8 cellular contexts compared by ENCODE assay signal in the genomic region with DNA sequence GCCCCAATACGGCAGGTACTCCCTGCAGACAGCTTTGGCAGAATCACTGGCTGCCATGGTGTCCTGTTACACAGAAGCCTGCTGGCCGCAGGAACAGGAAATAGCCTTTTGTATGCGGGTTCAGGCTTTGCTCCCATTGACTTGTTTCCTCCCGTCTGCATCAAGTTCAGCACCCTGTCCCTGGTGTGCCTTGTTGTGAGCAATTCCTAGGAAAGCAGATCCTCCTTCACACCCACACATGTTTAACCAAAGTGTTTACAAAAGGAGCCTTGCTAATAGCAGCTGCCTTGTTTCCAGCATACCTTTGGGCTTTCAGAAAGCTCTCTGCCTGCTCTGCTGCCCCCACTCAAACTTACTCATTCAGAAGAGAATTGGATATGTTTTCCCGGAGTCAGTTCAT.
DNase-seq lines count a peak whose midpoint lies in the region; ATAC-seq and TF ChIP-seq lines count a peak whose summit lies in the region.
"Had no signal": no experiment of that assay in that cellular context is flagged by ENCODE, and none has a peak within 500 bp of the region (broad histone marks: within the 10 kb centered on the region; RNA-seq: fewer than 3 reads in every experiment).

No MANE protein-coding gene starts in this region.

- H3K36me3 Mint-ChIP-seq in glutamatergic neuron (ENCODE audit: unreplicated experiment): no peaks in the 10 kb centered on the region
- no peaks in the 10 kb centered on the region for H3K36me3 Mint-ChIP-seq in activated CD8-positive, alpha-beta T cell treated with anti-CD3 and anti-CD28 coated beads, Interleukin-2, amount 10 ng/mL, durations not matched to agents 7 days and 5 days (ENCODE audit: low read depth)

- DNase-seq in HEK293T (ENCODE audit: extremely low spot score) (peak; percentile 28), SJSA1 (ENCODE audit: low read depth in 1 of 2, low spot score in 2 of 2) (peak; percentile 76 to 78), glutamatergic neuron (peak; percentile 24), midbrain (lab: John Stamatoyannopoulos, UW) (no peak)
- no peak for DNase-seq in activated CD8-positive, alpha-beta T cell treated with anti-CD3 and anti-CD28 coated beads, Interleukin-2, amount 10 ng/mL, durations not matched to agents 7 days and 5 days
- DNase-seq: NCI-H1092 had no signal

- H3K4me3 Mint-ChIP-seq in glutamatergic neuron (ENCODE audit: unreplicated experiment): no peak overlapping the region
- H3K4me3 Mint-ChIP-seq in activated CD8-positive, alpha-beta T cell treated with anti-CD3 and anti-CD28 coated beads, Interleukin-2, amount 10 ng/mL, durations not matched to agents 7 days and 5 days: no peak overlapping the region

- TF ChIP-seq CTCF in glutamatergic neuron (IDR thresholded peaks at IDR 0.05; ENCODE audit: partially characterized antibody, unreplicated experiment): no peak

- ATAC-seq in activated CD8-positive, alpha-beta T cell treated with anti-CD3 and anti-CD28 coated beads, Interleukin-2, amount 10 ng/mL, durations not matched to agents 7 days and 5 days: no peak
- no peak for ATAC-seq in HG03521 (IDR thresholded peaks at IDR 0.05; ENCODE audit: unreplicated experiment)

- H3K27ac ChIP-seq in SJSA1: no peak overlapping the region

- H3K27ac Mint-ChIP-seq in glutamatergic neuron (ENCODE audit: unreplicated experiment): no peak overlapping the region
- no peak overlapping the region for H3K27ac Mint-ChIP-seq in activated CD8-positive, alpha-beta T cell treated with anti-CD3 and anti-CD28 coated beads, Interleukin-2, amount 10 ng/mL, durations not matched to agents 7 days and 5 days

- CTCF ChIA-PET in HEK293T (lab: Yijun Ruan, JAX): interaction anchor here (0.6 kb wide), 2 partner anchors 8 to 19 kb away, joined by 3 read pairs; no protein-coding TSS in a partner anchor
- CTCF ChIA-PET in activated CD8-positive, alpha-beta T cell treated with anti-CD3 and anti-CD28 coated beads, Interleukin-2, amount 10 ng/mL, durations not matched to agents 7 days and 5 days (lab: Charles Lee): interaction anchor here (0.6 to 1.6 kb wide), 2 partner anchors 40 to 209 kb away, joined by 3 read pairs; no protein-coding TSS in a partner anchor

- H3K27me3 ChIP-seq in SJSA1 (replicated peaks) (no peaks in the 10 kb centered on the region), skeletal muscle satellite cell (ENCODE audit: control insufficient read depth, insufficient read depth, low read length) (no peaks in the 10 kb centered on the region)

- peaks cover 6% of the 10 kb centered on the region for H3K4me1 Mint-ChIP-seq in glutamatergic neuron (ENCODE audit: low read depth, unreplicated experiment)
- peaks cover 4% of the 10 kb centered on the region for H3K4me1 Mint-ChIP-seq in activated CD8-positive, alpha-beta T cell treated with anti-CD3 and anti-CD28 coated beads, Interleukin-2, amount 10 ng/mL, durations not matched to agents 7 days and 5 days (ENCODE audit: low read depth)

- H3K9me3 ChIP-seq in SJSA1 (replicated peaks) (no peaks in the 10 kb centered on the region), skeletal muscle satellite cell (replicated peaks; ENCODE audit: low read length) (no peaks in the 10 kb centered on the region)

- peaks cover 26% of the 10 kb centered on the region for H3K4me1 ChIP-seq in SJSA1 (replicated peaks)
- H3K4me1 ChIP-seq in skeletal muscle satellite cell (ENCODE audit: control insufficient read depth, insufficient read depth, low read length): peaks cover 43% of the 10 kb centered on the region

- POLR2A ChIA-PET in HEK293T (lab: Yijun Ruan, JAX): no interaction called here
- POLR2A ChIA-PET in activated CD8-positive, alpha-beta T cell treated with anti-CD3 and anti-CD28 coated beads, Interleukin-2, amount 10 ng/mL, durations not matched to agents 7 days and 5 days (lab: Charles Lee): interaction anchor here (0.7 kb wide), 1 partner anchor 228 kb away, joined by 6 read pairs; no protein-coding TSS in a partner anchor

- peak overlapping the region; percentile 58 for H3K4me2 ChIP-seq in skeletal muscle satellite cell (ENCODE audit: low read length)

- H3K9ac ChIP-seq in skeletal muscle satellite cell (ENCODE audit: low read depth, low read length): no peak overlapping the region

- peaks cover 4% of the 10 kb centered on the region for H3K9me3 Mint-ChIP-seq in glutamatergic neuron (ENCODE audit: unreplicated experiment)
- H3K9me3 Mint-ChIP-seq in activated CD8-positive, alpha-beta T cell treated with anti-CD3 and anti-CD28 coated beads, Interleukin-2, amount 10 ng/mL, durations not matched to agents 7 days and 5 days (ENCODE audit: insufficient read depth): no peaks in the 10 kb centered on the region

- H3K27me3 Mint-ChIP-seq in glutamatergic neuron (ENCODE audit: unreplicated experiment): peaks cover 3% of the 10 kb centered on the region
- no peaks in the 10 kb centered on the region for H3K27me3 Mint-ChIP-seq in activated CD8-positive, alpha-beta T cell treated with anti-CD3 and anti-CD28 coated beads, Interleukin-2, amount 10 ng/mL, durations not matched to agents 7 days and 5 days (ENCODE audit: low read depth)

- peaks cover 64% of the 10 kb centered on the region for H3K36me3 ChIP-seq in SJSA1
- H3K36me3 ChIP-seq in skeletal muscle satellite cell (ENCODE audit: insufficient read depth, low read length): peaks cover 54% of the 10 kb centered on the region

- H3K4me3 ChIP-seq in SJSA1: no peak overlapping the region
- peak overlapping the region; percentile 22 for H3K4me3 ChIP-seq in skeletal muscle satellite cell (ENCODE audit: low read length)

TF ChIP-seq in HEK293T, 16 proteins besides CTCF, POLR2A, EP300 and RAD21:
- no peak for TF ChIP-seq ARNT (IDR thresholded peaks at IDR 0.05)
- TF ChIP-seq FOXK2 (IDR thresholded peaks at IDR 0.05): no peak
- no peak for TF ChIP-seq NFRKB (IDR thresholded peaks at IDR 0.05)
- TF ChIP-seq LEF1 (IDR thresholded peaks at IDR 0.05; ENCODE audit: borderline replicate concordance): no peak
- TF ChIP-seq FOXA1 (IDR thresholded peaks at IDR 0.05): no peak
- no peak for TF ChIP-seq FOXM1 (IDR thresholded peaks at IDR 0.05; ENCODE audit: borderline replicate concordance)
- TF ChIP-seq ELF4 (IDR thresholded peaks at IDR 0.05): no peak
- TF ChIP-seq, protein P1, sequence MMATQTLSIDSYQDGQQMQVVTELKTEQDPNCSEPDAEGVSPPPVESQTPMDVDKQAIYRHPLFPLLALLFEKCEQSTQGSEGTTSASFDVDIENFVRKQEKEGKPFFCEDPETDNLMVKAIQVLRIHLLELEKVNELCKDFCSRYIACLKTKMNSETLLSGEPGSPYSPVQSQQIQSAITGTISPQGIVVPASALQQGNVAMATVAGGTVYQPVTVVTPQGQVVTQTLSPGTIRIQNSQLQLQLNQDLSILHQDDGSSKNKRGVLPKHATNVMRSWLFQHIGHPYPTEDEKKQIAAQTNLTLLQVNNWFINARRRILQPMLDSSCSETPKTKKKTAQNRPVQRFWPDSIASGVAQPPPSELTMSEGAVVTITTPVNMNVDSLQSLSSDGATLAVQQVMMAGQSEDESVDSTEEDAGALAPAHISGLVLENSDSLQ (IDR thresholded peaks at IDR 0.05): no peak
- TF ChIP-seq SUZ12 (IDR thresholded peaks at IDR 0.05): no peak
- TF ChIP-seq CTBP1 (IDR thresholded peaks at IDR 0.05; ENCODE audit: borderline replicate concordance): no peak

Comparison
In these comparisons a context has a peak if more than half of its experiments do, and no peak if none do; other contexts are left out.
1. DNase-seq: peak in HEK293T (single experiment), SJSA1 (2 of 2) and glutamatergic neuron (single experiment); none in midbrain (single experiment) and activated CD8-positive, alpha-beta T cell treated with anti-CD3 and anti-CD28 coated beads, Interleukin-2, amount 10 ng/mL, durations not matched to agents 7 days and 5 days (single experiment).